In the genomic region with DNA sequence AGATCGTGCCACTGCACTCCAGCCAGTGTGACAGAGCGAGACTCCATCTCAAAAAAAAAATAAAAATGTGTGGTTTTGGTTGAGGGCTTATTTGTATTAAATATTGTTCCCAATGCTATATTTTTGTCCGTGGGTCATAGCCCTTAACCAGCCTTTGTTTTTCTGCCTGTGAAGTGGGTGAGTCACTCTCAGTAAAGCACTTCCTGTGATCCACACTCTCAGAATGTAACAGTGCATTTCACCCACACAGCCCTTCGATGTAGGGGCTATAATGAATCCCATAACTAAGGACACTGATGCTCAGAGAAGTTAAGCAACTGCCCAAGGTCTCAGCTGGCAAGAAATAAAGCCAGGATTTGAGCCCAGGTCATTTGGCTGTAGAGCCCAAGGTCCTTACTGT, we compare ENCODE assay signal across 15 cellular contexts. TPM values are rescaled to one million over a fixed set of nuclear protein-coding genes. Genes with fewer than 3 reads are reported as not detected.
A peak's percentile ranks its signal among the peaks of the same experiment; 100 is the strongest.
DNase-seq lines count a peak whose midpoint lies in the region; ATAC-seq and TF ChIP-seq lines count a peak whose summit lies in the region.
"Had no signal": no experiment of that assay in that cellular context is flagged by ENCODE, and none has a peak within 500 bp of the region (broad histone marks: within the 10 kb centered on the region; RNA-seq: fewer than 3 reads in every experiment).

No MANE protein-coding gene starts in this region.

- DNase-seq in DMS53 (lab: John Stamatoyannopoulos, UW) (peak; percentile 51), DMS53 treated with DMSO at 0.1 percent for 48 hours (lab: John Stamatoyannopoulos, UW; ENCODE audit: unreplicated experiment) (no peak), HCEC 1CT (peak; percentile 17), hepatic stellate cell (ENCODE audit: low spot score) (peak; percentile 26), midbrain (lab: John Stamatoyannopoulos, UW) (no peak), breast epithelium (ENCODE audit: low spot score in 2 of 2) (no peak)
- DNase-seq in activated T-helper 2 cell treated with anti-CD3 and anti-CD28 coated beads, Interferon-gamma antibody, Interleukin-2, Interleukin-4, amounts not matched to agents 10 μg/mL and 5 μg/mL and 100 μg/mL, durations not matched to agents 14 hours and 24 hours and 36 hours (ENCODE audit: low spot score): no peak
- DNase-seq: NCI-H2081 treated with DMSO at 0.1 percent for 48 hours, NCI-H526, PC-3 had no signal

- no peaks in the 10 kb centered on the region for H3K27me3 ChIP-seq in breast epithelium
- H3K27me3 ChIP-seq: BLaER1 had no signal

- no peak for TF ChIP-seq CTCF in breast epithelium (IDR thresholded peaks at IDR 0.05)

- H3K27ac ChIP-seq in breast epithelium: no peak overlapping the region
- H3K27ac ChIP-seq: 22Rv1, BLaER1 had no signal

- no peaks in the 10 kb centered on the region for H3K9me3 ChIP-seq in breast epithelium

- H3K27me3 Mint-ChIP-seq in activated T-helper 2 cell treated with anti-CD3 and anti-CD28 coated beads, Interferon-gamma antibody, Interleukin-2, Interleukin-4, amounts not matched to agents 10 μg/mL and 5 μg/mL and 100 μg/mL, durations not matched to agents 14 hours and 24 hours and 36 hours (ENCODE audit: low read depth): no peaks in the 10 kb centered on the region
- H3K27me3 Mint-ChIP-seq: stimulated activated naive CD8-positive, alpha-beta T cell treated with anti-CD3 and anti-CD28 coated beads, Interleukin-15, Interleukin-2, amounts not matched to agents 100 ng/mL and 50 ng/mL, for 24 hours had no signal

- no peak for TF ChIP-seq POLR2A in breast epithelium (IDR thresholded peaks at IDR 0.05)

- peak overlapping the region; percentile 73 for H3K27ac Mint-ChIP-seq in activated T-helper 2 cell treated with anti-CD3 and anti-CD28 coated beads, Interferon-gamma antibody, Interleukin-2, Interleukin-4, amounts not matched to agents 10 μg/mL and 5 μg/mL and 100 μg/mL, durations not matched to agents 14 hours and 24 hours and 36 hours
- H3K27ac Mint-ChIP-seq: nephron; stimulated activated naive CD8-positive, alpha-beta T cell treated with anti-CD3 and anti-CD28 coated beads, Interleukin-15, Interleukin-2, amounts not matched to agents 100 ng/mL and 50 ng/mL, for 24 hours had no signal

- intact Hi-C loops in activated T-helper 2 cell treated with anti-CD3 and anti-CD28 coated beads, Interferon-gamma antibody, Interleukin-2, Interleukin-4, amounts not matched to agents 10 μg/mL and 5 μg/mL and 100 μg/mL, durations not matched to agents 14 hours and 24 hours and 36 hours (cut with micrococcal nuclease): no loop called here
- intact Hi-C loops in breast epithelium (cut with DNase I; ENCODE audit: low total_unique reads): no loop called here

- H3K4me1 ChIP-seq in breast epithelium: no peaks in the 10 kb centered on the region
- H3K4me1 ChIP-seq: BLaER1 had no signal

- H3K4me3 Mint-ChIP-seq in activated T-helper 2 cell treated with anti-CD3 and anti-CD28 coated beads, Interferon-gamma antibody, Interleukin-2, Interleukin-4, amounts not matched to agents 10 μg/mL and 5 μg/mL and 100 μg/mL, durations not matched to agents 14 hours and 24 hours and 36 hours (ENCODE audit: low read depth): no peak overlapping the region
- H3K4me3 Mint-ChIP-seq: nephron; stimulated activated naive CD8-positive, alpha-beta T cell treated with anti-CD3 and anti-CD28 coated beads, Interleukin-15, Interleukin-2, amounts not matched to agents 100 ng/mL and 50 ng/mL, for 24 hours had no signal

- H3K36me3 ChIP-seq in breast epithelium: peaks cover 16% of the 10 kb centered on the region

- H3K4me1 Mint-ChIP-seq in activated T-helper 2 cell treated with anti-CD3 and anti-CD28 coated beads, Interferon-gamma antibody, Interleukin-2, Interleukin-4, amounts not matched to agents 10 μg/mL and 5 μg/mL and 100 μg/mL, durations not matched to agents 14 hours and 24 hours and 36 hours (ENCODE audit: low read depth): peaks cover 20% of the 10 kb centered on the region
- H3K4me1 Mint-ChIP-seq: nephron had no signal

- no peaks in the 10 kb centered on the region for H3K9me3 Mint-ChIP-seq in activated T-helper 2 cell treated with anti-CD3 and anti-CD28 coated beads, Interferon-gamma antibody, Interleukin-2, Interleukin-4, amounts not matched to agents 10 μg/mL and 5 μg/mL and 100 μg/mL, durations not matched to agents 14 hours and 24 hours and 36 hours
- H3K9me3 Mint-ChIP-seq: stimulated activated naive CD8-positive, alpha-beta T cell treated with anti-CD3 and anti-CD28 coated beads, Interleukin-15, Interleukin-2, amounts not matched to agents 100 ng/mL and 50 ng/mL, for 24 hours had no signal

- no peak for ATAC-seq in HG02610 (IDR thresholded peaks at IDR 0.05; ENCODE audit: unreplicated experiment)
- ATAC-seq: PC-3 had no signal

- peaks cover 79% of the 10 kb centered on the region for H3K36me3 Mint-ChIP-seq in activated T-helper 2 cell treated with anti-CD3 and anti-CD28 coated beads, Interferon-gamma antibody, Interleukin-2, Interleukin-4, amounts not matched to agents 10 μg/mL and 5 μg/mL and 100 μg/mL, durations not matched to agents 14 hours and 24 hours and 36 hours (ENCODE audit: low read depth)

- no peak overlapping the region for H3K4me3 ChIP-seq in breast epithelium
- H3K4me3 ChIP-seq: BLaER1 had no signal

RNA-seq across cellular contexts. Expression of a gene that starts 34.7 kb away (rescaled TPM):
- total RNA-seq in activated T-helper 2 cell treated with anti-CD3 and anti-CD28 coated beads, Interferon-gamma antibody, Interleukin-2, Interleukin-4, amounts not matched to agents 10 μg/mL and 5 μg/mL and 100 μg/mL, durations not matched to agents 14 hours and 24 hours and 36 hours: 100 and 106 TPM in 2 replicates
- total RNA-seq in breast epithelium: 10 to 100 TPM; 59.0 to 72.4 (median 64.0) TPM

RNA-seq across cellular contexts. Expression of a gene that starts 56.4 kb away (rescaled TPM):
- 40.4 and 41.0 TPM in 2 replicates for total RNA-seq in activated T-helper 2 cell treated with anti-CD3 and anti-CD28 coated beads, Interferon-gamma antibody, Interleukin-2, Interleukin-4, amounts not matched to agents 10 μg/mL and 5 μg/mL and 100 μg/mL, durations not matched to agents 14 hours and 24 hours and 36 hours
- total RNA-seq in breast epithelium: 10 to 100 TPM; 23.3 to 40.5 (median 30.0) TPM

Comparison
In these comparisons a context has a peak if more than half of its experiments do, and no peak if none do; other contexts are left out.
1. DNase-seq: peak in DMS53 (single experiment), HCEC 1CT (single experiment) and hepatic stellate cell (single experiment); none in DMS53 treated with DMSO at 0.1 percent for 48 hours (single experiment), activated T-helper 2 cell treated with anti-CD3 and anti-CD28 coated beads, Interferon-gamma antibody, Interleukin-2, Interleukin-4, amounts not matched to agents 10 μg/mL and 5 μg/mL and 100 μg/mL, durations not matched to agents 14 hours and 24 hours and 36 hours (single experiment), midbrain (single experiment) and breast epithelium (0 of 2).